ENCODE assay signal across 1 cellular context in the genomic region with DNA sequence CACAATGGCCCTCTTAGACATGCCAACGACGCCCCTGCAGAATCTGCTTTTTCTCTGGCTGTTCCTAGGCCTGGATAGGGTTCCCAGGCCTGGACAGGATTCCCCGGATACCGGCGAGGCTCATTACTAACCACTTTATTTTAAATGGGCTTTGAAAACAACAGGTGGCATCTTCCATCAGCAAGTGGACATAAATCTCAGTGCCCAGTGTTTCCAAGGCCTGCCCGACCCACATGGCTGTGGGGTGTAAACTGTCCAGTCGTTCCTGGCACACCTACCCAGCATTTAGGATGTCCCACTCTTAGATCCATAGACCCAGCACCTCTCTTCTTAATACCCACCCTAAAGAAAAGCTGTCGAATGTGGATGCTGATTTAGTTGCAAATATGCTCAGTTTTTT.
TF ChIP-seq lines count a peak whose summit lies in the region.

No MANE protein-coding gene starts in this region.

TF ChIP-seq in IMR-90, 13 proteins besides CTCF, POLR2A, EP300 and RAD21:
- TF ChIP-seq CEBPB (IDR thresholded peaks at IDR 0.05; ENCODE audit: low read depth, low read length) (no peak), RCOR1 (IDR thresholded peaks at IDR 0.05; ENCODE audit: insufficient replicate concordance, low read length) (no peak), NFE2L2 (IDR thresholded peaks at IDR 0.05; ENCODE audit: low read depth, low read length) (no peak), RFX5 (IDR thresholded peaks at IDR 0.05; ENCODE audit: low read depth, low read length) (no peak), MAFK (IDR thresholded peaks at IDR 0.05; ENCODE audit: low read depth, low read length) (no peak)
- TF ChIP-seq, protein P1, sequence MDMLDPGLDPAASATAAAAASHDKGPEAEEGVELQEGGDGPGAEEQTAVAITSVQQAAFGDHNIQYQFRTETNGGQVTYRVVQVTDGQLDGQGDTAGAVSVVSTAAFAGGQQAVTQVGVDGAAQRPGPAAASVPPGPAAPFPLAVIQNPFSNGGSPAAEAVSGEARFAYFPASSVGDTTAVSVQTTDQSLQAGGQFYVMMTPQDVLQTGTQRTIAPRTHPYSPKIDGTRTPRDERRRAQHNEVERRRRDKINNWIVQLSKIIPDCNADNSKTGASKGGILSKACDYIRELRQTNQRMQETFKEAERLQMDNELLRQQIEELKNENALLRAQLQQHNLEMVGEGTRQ (IDR thresholded peaks at IDR 0.05; ENCODE audit: low read depth, low read length) = no peak
- TF ChIP-seq, protein P2, sequence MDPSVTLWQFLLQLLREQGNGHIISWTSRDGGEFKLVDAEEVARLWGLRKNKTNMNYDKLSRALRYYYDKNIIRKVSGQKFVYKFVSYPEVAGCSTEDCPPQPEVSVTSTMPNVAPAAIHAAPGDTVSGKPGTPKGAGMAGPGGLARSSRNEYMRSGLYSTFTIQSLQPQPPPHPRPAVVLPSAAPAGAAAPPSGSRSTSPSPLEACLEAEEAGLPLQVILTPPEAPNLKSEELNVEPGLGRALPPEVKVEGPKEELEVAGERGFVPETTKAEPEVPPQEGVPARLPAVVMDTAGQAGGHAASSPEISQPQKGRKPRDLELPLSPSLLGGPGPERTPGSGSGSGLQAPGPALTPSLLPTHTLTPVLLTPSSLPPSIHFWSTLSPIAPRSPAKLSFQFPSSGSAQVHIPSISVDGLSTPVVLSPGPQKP (IDR thresholded peaks at IDR 0.05; ENCODE audit: borderline replicate concordance, low read depth, low read length) = no peak
